15 cellular contexts compared by ENCODE assay signal in the genomic region with DNA sequence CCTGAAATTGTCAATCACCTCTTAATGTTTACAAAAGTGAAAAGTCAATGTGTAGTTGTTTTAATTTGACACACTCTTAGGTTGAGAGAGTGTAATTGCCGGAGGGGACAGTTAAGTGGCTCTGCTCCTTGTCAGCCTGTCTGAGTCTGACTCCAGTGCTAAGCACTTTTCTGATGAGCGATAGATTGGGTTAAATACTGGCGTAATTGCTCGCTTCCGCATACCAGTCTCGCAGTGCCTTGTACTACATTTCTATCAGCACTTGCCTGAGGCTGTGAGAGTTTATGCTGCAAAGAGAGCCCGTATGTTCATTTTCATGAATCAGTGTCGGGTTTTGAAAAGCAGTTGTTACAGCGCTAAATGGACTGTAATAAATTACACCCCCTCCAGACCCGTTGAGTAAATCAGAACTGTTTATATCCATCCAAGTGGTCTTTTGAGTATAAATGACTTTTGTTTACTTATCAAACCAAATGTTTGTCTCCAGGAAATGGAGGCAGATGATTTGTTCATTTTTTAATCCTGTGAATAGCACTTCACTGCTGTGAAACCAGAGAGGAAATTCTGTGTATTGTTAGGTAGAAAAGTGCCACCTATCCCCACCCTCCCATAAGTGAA. TPM values are rescaled to one million over a fixed set of nuclear protein-coding genes. Genes with fewer than 3 reads are reported as not detected.
DNase-seq lines count a peak whose midpoint lies in the region; ATAC-seq and TF ChIP-seq lines count a peak whose summit lies in the region.
"Had no signal": no experiment of that assay in that cellular context is flagged by ENCODE, and none has a peak within 500 bp of the region (broad histone marks: within the 10 kb centered on the region; RNA-seq: fewer than 3 reads in every experiment).

No MANE protein-coding gene starts in this region.

- H3K4me3 ChIP-seq in MG63 (peak overlapping the region; percentile 16), kidney epithelial cell (ENCODE audit: low read depth, low read length) (no peak overlapping the region), WERI-Rb-1 (ENCODE audit: low read depth, low read length) (no peak overlapping the region)
- H3K4me3 ChIP-seq: left ventricle myocardium inferior, SJSA1 had no signal

- H3K9me3 ChIP-seq in MG63 (peaks cover 7% of the 10 kb centered on the region), WERI-Rb-1 (ENCODE audit: severe bottlenecking) (peaks cover 5% of the 10 kb centered on the region)
- H3K9me3 ChIP-seq: SJSA1 had no signal

- no peak overlapping the region for H3K27ac ChIP-seq in WERI-Rb-1
- H3K27ac ChIP-seq: left ventricle myocardium inferior, SJSA1 had no signal

- peak; percentile 31 for DNase-seq in COLO668 (lab: John Stamatoyannopoulos, UW; ENCODE audit: unreplicated experiment)
- DNase-seq in MG63: peak; percentile 45
- peak; percentile 3 for DNase-seq in RPMI7951 (ENCODE audit: low read depth)
- DNase-seq in kidney epithelial cell (ENCODE audit: low read depth): peak; percentile 18
- DNase-seq in NAMALWA (ENCODE audit: low spot score): no peak
- no peak for DNase-seq in WERI-Rb-1
- DNase-seq: activated CD8-positive, alpha-beta T cell treated with anti-CD3 and anti-CD28 coated beads for 36 hours; amygdala; C1 segment of cervical spinal cord; left ventricle myocardium inferior; NCI-H2107 had no signal

- no peaks in the 10 kb centered on the region for H3K36me3 ChIP-seq in MG63
- no peaks in the 10 kb centered on the region for H3K36me3 ChIP-seq in kidney epithelial cell (ENCODE audit: control insufficient read depth, insufficient read depth, low read length)
- no peaks in the 10 kb centered on the region for H3K36me3 ChIP-seq in WERI-Rb-1
- H3K36me3 ChIP-seq: left ventricle myocardium inferior, SJSA1 had no signal

- TF ChIP-seq CTCF in kidney epithelial cell (IDR thresholded peaks at IDR 0.05; ENCODE audit: insufficient read depth, low read length, poor library complexity, severe bottlenecking) (no peak), WERI-Rb-1 (IDR thresholded peaks at IDR 0.05; ENCODE audit: low read depth, low read length) (no peak)

- H3K27me3 ChIP-seq in MG63 (no peaks in the 10 kb centered on the region), kidney epithelial cell (ENCODE audit: control insufficient read depth, insufficient read depth, low read length) (no peaks in the 10 kb centered on the region), WERI-Rb-1 (ENCODE audit: insufficient read depth, low read depth, severe bottlenecking) (no peaks in the 10 kb centered on the region)
- H3K27me3 ChIP-seq: SJSA1 had no signal

- ATAC-seq in HG03196 (IDR thresholded peaks at IDR 0.05; ENCODE audit: unreplicated experiment) (no peak), GM18867 (IDR thresholded peaks at IDR 0.05; ENCODE audit: unreplicated experiment) (no peak)
- ATAC-seq: activated CD8-positive, alpha-beta T cell treated with anti-CD3 and anti-CD28 coated beads for 36 hours had no signal

RNA-seq across cellular contexts. Expression of a gene that starts 41.0 kb away (rescaled TPM):
- not detected in 2 replicates for total RNA-seq in MG63 (2014; rRNA removed; shearing (Covaris generic); ENCODE audit: low replicate concordance)
- not detected in 2 replicates for total RNA-seq in RPMI7951 (2014; rRNA removed; shearing (Covaris generic))
- 0.25 and 0.34 TPM in 2 replicates for total RNA-seq in kidney epithelial cell
- total RNA-seq: activated CD8-positive, alpha-beta T cell treated with anti-CD3 and anti-CD28 coated beads for 36 hours; left ventricle myocardium inferior; pulmonary artery endothelial cell; SJSA1 had no signal

Comparison
In these comparisons a context has a peak if more than half of its experiments do, and no peak if none do; other contexts are left out.
1. DNase-seq: peak in COLO668 (single experiment), MG63 (single experiment), RPMI7951 (single experiment) and kidney epithelial cell (single experiment); none in NAMALWA (single experiment) and WERI-Rb-1 (single experiment).